ENCODE assay signal across 31 cellular contexts in genomic region chr1:51425273-51425672, GRCh38.
"Had no signal": no experiment of that assay in that cellular context is flagged by ENCODE, and none has a peak within 500 bp of the region (broad histone marks: within the 10 kb centered on the region; RNA-seq: fewer than 3 reads in every experiment).

No MANE protein-coding gene starts in this region.

- H3K36me3 ChIP-seq: breast epithelium, gastrocnemius medialis, WERI-Rb-1 had no signal

- DNase-seq: activated B cell treated with CpG ODN at 0.5 μM for 24 hours; activated CD4-positive, alpha-beta T cell treated with anti-CD3 and anti-CD28 coated beads for 48 hours; activated CD4-positive, alpha-beta T cell treated with anti-CD3 and anti-CD28 coated beads, Interleukin-2, amount 50 U/mL, for 1 hour; activated CD4-positive, alpha-beta T cell treated with anti-CD3 and anti-CD28 coated beads, Interleukin-2, amount 50 U/mL, for 48 hours; activated CD8-positive, alpha-beta memory T cell treated with anti-CD3 and anti-CD28 coated beads for 24 hours; activated CD8-positive, alpha-beta T cell treated with anti-CD3 and anti-CD28 coated beads for 36 hours; activated gamma-delta T cell; activated naive CD4-positive, alpha-beta T cell; activated naive CD4-positive, alpha-beta T cell treated with anti-CD3 and anti-CD28 coated beads, Interleukin-2, amount 10 ng/mL, durations not matched to agents 7 days and 5 days; activated naive CD8-positive, alpha-beta T cell treated with anti-CD3 and anti-CD28 coated beads, Interleukin-2, amount 10 ng/mL, durations not matched to agents 7 days and 5 days; activated T-cell treated with anti-CD3 and anti-CD28 coated beads, Interleukin-2, amount 50 U/mL, for 72 hours; dorsolateral prefrontal cortex; effector memory CD4-positive, alpha-beta T cell; erythroblast; foreskin keratinocyte; gastrocnemius medialis; glutamatergic neuron; T-helper 1 cell; T-helper 17 cell; T1000; WERI-Rb-1 had no signal

- H3K27me3 ChIP-seq: ascending aorta, breast epithelium, dorsolateral prefrontal cortex, esophagus muscularis mucosa, foreskin keratinocyte, gastrocnemius medialis had no signal

- H3K9me3 Mint-ChIP-seq: activated naive CD4-positive, alpha-beta T cell treated with anti-CD3 and anti-CD28 coated beads, Interleukin-2, amount 10 ng/mL, durations not matched to agents 7 days and 5 days; activated naive CD4-positive, alpha-beta T cell treated with anti-CD3 and anti-CD28 coated beads, Interleukin-2, amount 50 U/mL, for 72 hours; activated T-cell treated with anti-CD3 and anti-CD28 coated beads, Interleukin-2, amount 50 U/mL, for 72 hours; central memory CD8-positive, alpha-beta T cell; dendritic cell treated with granulocyte-macrophage colony-stimulating factor and Interleukin-4, amounts not matched to agents 40 ng/mL and 50 ng/mL, for 4 days; T-helper 2 cell treated with Interferon-gamma antibody and Interleukin-4, amounts not matched to agents 5 μg/mL and 100 μg/mL, for 36 hours had no signal

- H3K27me3 Mint-ChIP-seq: activated B cell treated with CpG ODN at 0.5 μM for 24 hours; activated CD8-positive, alpha-beta T cell treated with anti-CD3 and anti-CD28 coated beads for 36 hours; activated naive CD4-positive, alpha-beta T cell treated with anti-CD3 and anti-CD28 coated beads, Interleukin-2, amount 10 ng/mL, durations not matched to agents 7 days and 5 days; activated naive CD8-positive, alpha-beta T cell treated with anti-CD3 and anti-CD28 coated beads, Interleukin-2, amount 10 ng/mL, durations not matched to agents 7 days and 5 days; central memory CD8-positive, alpha-beta T cell; dendritic cell treated with granulocyte-macrophage colony-stimulating factor and Interleukin-4, amounts not matched to agents 40 ng/mL and 50 ng/mL, for 4 days; T-helper 17 cell had no signal

- H3K27ac ChIP-seq: ascending aorta, breast epithelium, coronary artery, esophagus muscularis mucosa, foreskin keratinocyte, gastrocnemius medialis, WERI-Rb-1 had no signal

- H3K4me3 Mint-ChIP-seq: activated B cell treated with CpG ODN at 0.5 μM for 24 hours; activated CD8-positive, alpha-beta T cell treated with anti-CD3 and anti-CD28 coated beads for 36 hours; activated naive CD4-positive, alpha-beta T cell treated with anti-CD3 and anti-CD28 coated beads, Interleukin-2, amount 10 ng/mL, durations not matched to agents 7 days and 5 days; activated naive CD8-positive, alpha-beta T cell treated with anti-CD3 and anti-CD28 coated beads, Interleukin-2, amount 10 ng/mL, durations not matched to agents 7 days and 5 days; activated T-cell treated with anti-CD3 and anti-CD28 coated beads, Interleukin-2, amount 50 U/mL, for 72 hours; brain; central memory CD8-positive, alpha-beta T cell; dendritic cell treated with granulocyte-macrophage colony-stimulating factor and Interleukin-4, amounts not matched to agents 40 ng/mL and 50 ng/mL, for 4 days; T-helper 17 cell; T-helper 2 cell treated with Interferon-gamma antibody and Interleukin-4, amounts not matched to agents 5 μg/mL and 100 μg/mL, for 36 hours had no signal

- H3K4me1 ChIP-seq: breast epithelium had no signal

- H3K9me3 ChIP-seq: ascending aorta, breast epithelium, esophagus muscularis mucosa, gastrocnemius medialis had no signal

- H3K27ac Mint-ChIP-seq: activated B cell treated with CpG ODN at 0.5 μM for 24 hours; activated CD8-positive, alpha-beta T cell treated with anti-CD3 and anti-CD28 coated beads for 36 hours; activated naive CD4-positive, alpha-beta T cell treated with anti-CD3 and anti-CD28 coated beads, Interleukin-2, amount 10 ng/mL, durations not matched to agents 7 days and 5 days; activated naive CD4-positive, alpha-beta T cell treated with anti-CD3 and anti-CD28 coated beads, Interleukin-2, amount 50 U/mL, for 72 hours; activated naive CD8-positive, alpha-beta T cell treated with anti-CD3 and anti-CD28 coated beads, Interleukin-2, amount 10 ng/mL, durations not matched to agents 7 days and 5 days; activated T-cell treated with anti-CD3 and anti-CD28 coated beads, Interleukin-2, amount 50 U/mL, for 72 hours; brain; dendritic cell treated with granulocyte-macrophage colony-stimulating factor and Interleukin-4, amounts not matched to agents 40 ng/mL and 50 ng/mL, for 4 days; T-helper 17 cell; T-helper 2 cell treated with Interferon-gamma antibody and Interleukin-4, amounts not matched to agents 5 μg/mL and 100 μg/mL, for 36 hours had no signal

- H3K4me3 ChIP-seq: ascending aorta, breast epithelium, coronary artery, dorsolateral prefrontal cortex, esophagus muscularis mucosa, gastrocnemius medialis had no signal

- ATAC-seq: activated CD4-positive, CD25-positive, alpha-beta regulatory T cell treated with anti-CD3 and anti-CD28 coated beads, Interleukin-2, amount 50 U/mL, for 24 hours; activated CD8-positive, alpha-beta T cell treated with anti-CD3 and anti-CD28 coated beads for 36 hours; activated naive CD4-positive, alpha-beta T cell treated with anti-CD3 and anti-CD28 coated beads, Interleukin-2, amount 50 U/mL, for 72 hours; activated T-cell treated with anti-CD3 and anti-CD28 coated beads, Interleukin-2, amount 50 U/mL, for 72 hours; foreskin keratinocyte; gastrocnemius medialis; T-helper 17 cell had no signal
